30 cellular contexts compared by ENCODE assay signal in the genomic region with DNA sequence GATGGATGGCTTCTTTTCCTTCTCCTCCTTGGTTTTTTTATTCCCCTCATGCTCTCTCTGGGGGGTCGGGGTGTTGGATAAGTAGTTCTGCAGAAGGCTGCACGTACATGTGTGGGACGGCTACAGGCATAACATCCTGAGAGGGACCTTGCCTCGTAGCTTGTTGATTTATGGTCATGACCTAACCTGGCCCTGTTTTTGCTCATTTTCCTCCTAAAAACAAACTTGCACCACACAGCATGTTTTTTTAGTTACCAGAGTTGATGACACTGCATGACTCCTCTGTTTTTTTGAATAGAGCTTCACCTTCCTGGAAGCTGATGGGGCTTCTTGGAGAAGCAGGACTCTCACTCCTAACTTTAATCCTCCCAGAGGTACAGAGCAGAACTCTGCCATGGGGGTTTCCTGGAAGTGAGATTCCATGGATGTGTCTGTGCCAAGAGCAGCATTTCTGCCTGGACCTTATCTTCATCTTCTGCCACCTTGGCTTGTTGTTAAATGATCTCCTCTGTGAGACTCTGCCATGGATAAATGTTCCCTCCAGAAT.
"Had no signal": no experiment of that assay in that cellular context is flagged by ENCODE, and none has a peak within 500 bp of the region (broad histone marks: within the 10 kb centered on the region; RNA-seq: fewer than 3 reads in every experiment).

No MANE protein-coding gene starts in this region.

- H3K79me2 ChIP-seq: parathyroid adenoma had no signal

- H3K27ac Mint-ChIP-seq: activated CD4-positive, alpha-beta memory T cell treated with anti-CD3 and anti-CD28 coated beads, Interleukin-2, amount 10 ng/mL, durations not matched to agents 7 days and 5 days; activated CD4-positive, alpha-beta T cell treated with anti-CD3 and anti-CD28 coated beads, Interleukin-2, amount 10 ng/mL, durations not matched to agents 24 days and 14 days; activated naive CD4-positive, alpha-beta T cell treated with anti-CD3 and anti-CD28 coated beads, Interleukin-2, amount 10 ng/mL, durations not matched to agents 7 days and 5 days; activated naive CD8-positive, alpha-beta T cell treated with anti-CD3 and anti-CD28 coated beads, Interleukin-2, amount 10 ng/mL, durations not matched to agents 7 days and 5 days; activated T-cell treated with anti-CD3 and anti-CD28 coated beads, Interleukin-2, amount 50 U/mL, for 24 hours; dendritic cell treated with granulocyte-macrophage colony-stimulating factor and Interleukin-4, amounts not matched to agents 40 ng/mL and 50 ng/mL, for 4 days; mesothelial cell of epicardium; naive B cell; type B pancreatic cell had no signal

- H3K9me3 ChIP-seq: esophagus muscularis mucosa, gastrocnemius medialis, psoas muscle, right atrium auricular region, thoracic aorta had no signal

- H3K36me3 Mint-ChIP-seq: activated naive CD4-positive, alpha-beta T cell treated with anti-CD3 and anti-CD28 coated beads, Interleukin-2, amount 10 ng/mL, durations not matched to agents 7 days and 5 days; activated naive CD8-positive, alpha-beta T cell treated with anti-CD3 and anti-CD28 coated beads, Interleukin-2, amount 10 ng/mL, durations not matched to agents 7 days and 5 days; mesothelial cell of epicardium; naive B cell; type B pancreatic cell had no signal

- H3K27me3 Mint-ChIP-seq: activated CD4-positive, alpha-beta memory T cell treated with anti-CD3 and anti-CD28 coated beads, Interleukin-2, amount 10 ng/mL, durations not matched to agents 7 days and 5 days; activated CD4-positive, alpha-beta T cell treated with anti-CD3 and anti-CD28 coated beads, Interleukin-2, amount 10 ng/mL, durations not matched to agents 24 days and 14 days; activated naive CD4-positive, alpha-beta T cell treated with anti-CD3 and anti-CD28 coated beads, Interleukin-2, amount 10 ng/mL, durations not matched to agents 7 days and 5 days; activated naive CD8-positive, alpha-beta T cell treated with anti-CD3 and anti-CD28 coated beads, Interleukin-2, amount 10 ng/mL, durations not matched to agents 7 days and 5 days; dendritic cell treated with granulocyte-macrophage colony-stimulating factor and Interleukin-4, amounts not matched to agents 40 ng/mL and 50 ng/mL, for 4 days had no signal

- H3K27me3 ChIP-seq: esophagus muscularis mucosa, gastrocnemius medialis, right atrium auricular region had no signal

- DNase-seq: activated CD4-positive, alpha-beta memory T cell treated with anti-CD3 and anti-CD28 coated beads, Interleukin-2, amount 10 ng/mL, durations not matched to agents 7 days and 5 days; activated CD4-positive, alpha-beta T cell treated with anti-CD3 and anti-CD28 coated beads, Interleukin-2, amount 10 ng/mL, durations not matched to agents 24 days and 14 days; activated CD4-positive, CD25-positive, alpha-beta regulatory T cell treated with anti-CD3 and anti-CD28 coated beads, Interleukin-2, amount 50 U/mL, for 72 hours; activated CD8-positive, alpha-beta memory T cell treated with anti-CD3 and anti-CD28 coated beads, Interleukin-2, amount 50 U/mL, for 48 hours; activated gamma-delta T cell; activated naive CD4-positive, alpha-beta T cell treated with anti-CD3 and anti-CD28 coated beads, Interleukin-2, amount 10 ng/mL, durations not matched to agents 7 days and 5 days; activated naive CD8-positive, alpha-beta T cell treated with anti-CD3 and anti-CD28 coated beads, Interleukin-2, amount 10 ng/mL, durations not matched to agents 7 days and 5 days; activated T-cell treated with anti-CD3 and anti-CD28 coated beads, Interleukin-2, amount 50 U/mL, for 24 hours; amniotic stem cell; central memory CD4-positive, alpha-beta T cell; effector CD4-positive, alpha-beta T cell; gastrocnemius medialis; glutamatergic neuron; left ventricle myocardium superior; mammary epithelial cell; naive B cell; nucleus accumbens; psoas muscle; stimulated activated CD4-positive, alpha-beta T cell treated with anti-CD3 and anti-CD28 coated beads, Interleukin-2, amount 100 ng/mL, for 48 hours; stimulated activated naive CD8-positive, alpha-beta T cell treated with anti-CD3 and anti-CD28 coated beads, Interleukin-15, Interleukin-2, amounts not matched to agents 100 U/mL and 50 U/mL, for 24 hours; T-helper 2 cell had no signal

- H3K4me3 ChIP-seq: esophagus muscularis mucosa, gastrocnemius medialis, psoas muscle, right atrium auricular region, thoracic aorta had no signal

- H3K9me3 Mint-ChIP-seq: activated CD4-positive, alpha-beta memory T cell treated with anti-CD3 and anti-CD28 coated beads, Interleukin-2, amount 10 ng/mL, durations not matched to agents 7 days and 5 days; activated CD4-positive, alpha-beta T cell treated with anti-CD3 and anti-CD28 coated beads, Interleukin-2, amount 10 ng/mL, durations not matched to agents 24 days and 14 days; activated naive CD4-positive, alpha-beta T cell treated with anti-CD3 and anti-CD28 coated beads, Interleukin-2, amount 10 ng/mL, durations not matched to agents 7 days and 5 days; activated naive CD8-positive, alpha-beta T cell treated with anti-CD3 and anti-CD28 coated beads, Interleukin-2, amount 10 ng/mL, durations not matched to agents 7 days and 5 days; activated T-cell treated with anti-CD3 and anti-CD28 coated beads, Interleukin-2, amount 50 U/mL, for 24 hours; dendritic cell treated with granulocyte-macrophage colony-stimulating factor and Interleukin-4, amounts not matched to agents 40 ng/mL and 50 ng/mL, for 4 days; mesothelial cell of epicardium; naive B cell; neural crest cell; type B pancreatic cell had no signal

- H3K4me3 Mint-ChIP-seq: activated CD4-positive, alpha-beta memory T cell treated with anti-CD3 and anti-CD28 coated beads, Interleukin-2, amount 10 ng/mL, durations not matched to agents 7 days and 5 days; activated CD4-positive, alpha-beta T cell treated with anti-CD3 and anti-CD28 coated beads, Interleukin-2, amount 10 ng/mL, durations not matched to agents 24 days and 14 days; activated naive CD4-positive, alpha-beta T cell treated with anti-CD3 and anti-CD28 coated beads, Interleukin-2, amount 10 ng/mL, durations not matched to agents 7 days and 5 days; activated naive CD8-positive, alpha-beta T cell treated with anti-CD3 and anti-CD28 coated beads, Interleukin-2, amount 10 ng/mL, durations not matched to agents 7 days and 5 days; activated T-cell treated with anti-CD3 and anti-CD28 coated beads, Interleukin-2, amount 50 U/mL, for 24 hours; dendritic cell treated with granulocyte-macrophage colony-stimulating factor and Interleukin-4, amounts not matched to agents 40 ng/mL and 50 ng/mL, for 4 days; mesothelial cell of epicardium; naive B cell; neural crest cell; type B pancreatic cell had no signal

- H2AFZ ChIP-seq: parathyroid adenoma had no signal

- H3K27ac ChIP-seq: esophagus muscularis mucosa, gastrocnemius medialis, parathyroid adenoma, psoas muscle, right atrium auricular region had no signal

- H3K9ac ChIP-seq: parathyroid adenoma had no signal

- FAIRE-seq: islet of Langerhans had no signal

- H3K4me1 ChIP-seq: esophagus muscularis mucosa, gastrocnemius medialis, parathyroid adenoma, psoas muscle, right atrium auricular region had no signal

- H3K4me1 Mint-ChIP-seq: activated CD4-positive, alpha-beta memory T cell treated with anti-CD3 and anti-CD28 coated beads, Interleukin-2, amount 10 ng/mL, durations not matched to agents 7 days and 5 days; activated CD4-positive, alpha-beta T cell treated with anti-CD3 and anti-CD28 coated beads, Interleukin-2, amount 10 ng/mL, durations not matched to agents 24 days and 14 days; activated naive CD4-positive, alpha-beta T cell treated with anti-CD3 and anti-CD28 coated beads, Interleukin-2, amount 10 ng/mL, durations not matched to agents 7 days and 5 days; activated naive CD8-positive, alpha-beta T cell treated with anti-CD3 and anti-CD28 coated beads, Interleukin-2, amount 10 ng/mL, durations not matched to agents 7 days and 5 days; naive B cell; neural crest cell had no signal

- H3K36me3 ChIP-seq: esophagus muscularis mucosa, gastrocnemius medialis, right atrium auricular region, thoracic aorta had no signal
